In genomic region chr11:94457118-94458029, GRCh38 we compare ENCODE assay signal across 20 cellular contexts. TPM values are rescaled to one million over a fixed set of nuclear protein-coding genes. Genes with fewer than 3 reads are reported as not detected.
DNase-seq lines count a peak whose midpoint lies in the region; ATAC-seq, FAIRE-seq and TF ChIP-seq lines count a peak whose summit lies in the region.
"Had no signal": no experiment of that assay in that cellular context is flagged by ENCODE, and none has a peak within 500 bp of the region (broad histone marks: within the 10 kb centered on the region; RNA-seq: fewer than 3 reads in every experiment).

No MANE protein-coding gene starts in this region.

- no peak overlapping the region for H3K9ac ChIP-seq in H1 (replicated peaks in 1 of 4; ENCODE audit: extremely low read depth in 1 of 4, low read depth in 3 of 4, low read length in 3 of 4)

- DNase-seq in activated T-cell treated with anti-CD3 and anti-CD28 coated beads, Interleukin-2, amount 50 U/mL, for 24 hours, result no peak
- no peak for DNase-seq in activated T-cell treated with anti-CD3 and anti-CD28 coated beads, Interleukin-2, amount 50 U/mL, for 1 hour
- peak; percentile 2 for DNase-seq in HK-2 (ENCODE audit: unreplicated experiment)
- no peak for DNase-seq in H1 (ENCODE audit: low read depth in 1 of 2, low spot score in 2 of 2)
- DNase-seq in type B pancreatic cell (ENCODE audit: extremely low spot score, unreplicated experiment), result no peak
- DNase-seq in NCI-H69 (lab: John Stamatoyannopoulos, UW), result no peak
- DNase-seq in activated CD8-positive, alpha-beta memory T cell treated with anti-CD3 and anti-CD28 coated beads, Interleukin-2, amount 50 U/mL, for 4 hours, result no peak
- DNase-seq: activated CD4-positive, alpha-beta T cell treated with anti-CD3 and anti-CD28 coated beads, Interleukin-2, amount 50 U/mL, for 1 hour; activated effector memory CD4-positive, alpha-beta T cell treated with anti-CD3 and anti-CD28 coated beads, Interleukin-2, amount 50 U/mL, for 16 hours; caudate nucleus; hippocampal formation; MM.1S; spleen had no signal

- TF ChIP-seq POLR2A in H1 (IDR thresholded peaks at IDR 0.05; ENCODE audit: control extremely low read depth in 1 of 2, low read depth in 2 of 2, low read length in 2 of 2), result no peak

- no peak overlapping the region for H4K5ac ChIP-seq in H1 (ENCODE audit: insufficient read length, low read depth, low read length)

- POLR2A ChIA-PET in H1 (lab: Charles Lee; ENCODE audit: partially characterized antibody), result no interaction called here

- no peak overlapping the region for H3K23ac ChIP-seq in H1 (ENCODE audit: insufficient read length)

- H2AK5ac ChIP-seq in H1 (ENCODE audit: low read depth, low read length), result no peak overlapping the region

- H3K18ac ChIP-seq in H1 (ENCODE audit: extremely low read depth, low read length), result no peak overlapping the region

- H3K36me3 ChIP-seq in H1 (ENCODE audit: control insufficient read depth in 2 of 4, insufficient read depth in 4 of 4, low read length in 3 of 4), result peaks cover 0 to 45% (median 7%) of the 10 kb centered on the region in 4 experiments; a peak in 6 of 8 replicates

- no peak overlapping the region for H2BK5ac ChIP-seq in H1 (ENCODE audit: low read depth, low read length)

- peaks cover 91% of the 10 kb centered on the region for H3K36me3 Mint-ChIP-seq in activated T-cell treated with anti-CD3 and anti-CD28 coated beads, Interleukin-2, amount 50 U/mL, for 24 hours (ENCODE audit: low read depth)
- H3K36me3 Mint-ChIP-seq in type B pancreatic cell, result peaks cover 15% of the 10 kb centered on the region

- H3K9me3 ChIP-seq in H1 (ENCODE audit: insufficient read depth in 2 of 2, low read depth in 1 of 2, low read length in 1 of 2), result no peaks in the 10 kb centered on the region
- H3K9me3 ChIP-seq: neutrophil, thoracic aorta had no signal

- H3K27ac ChIP-seq in H1 (ENCODE audit: low read depth, low read length), result no peak overlapping the region
- H3K27ac ChIP-seq: neutrophil, spleen, thoracic aorta had no signal

- no peaks in the 10 kb centered on the region for H3K27me3 Mint-ChIP-seq in activated T-cell treated with anti-CD3 and anti-CD28 coated beads, Interleukin-2, amount 50 U/mL, for 24 hours
- H3K27me3 Mint-ChIP-seq in type B pancreatic cell, result no peaks in the 10 kb centered on the region

- no peaks in the 10 kb centered on the region; the same call in 1 of the 2 replicates for H3K23me2 ChIP-seq in H1 (ENCODE audit: low read depth, low read length)

- 88% methylated on average over 4 of the region's 4 CpGs; no CpG with 5 or more reads in 1 of the 2 experiments for WGBS in H1 (ENCODE audit: extremely low coverage in 1 of 2, insufficient coverage in 1 of 2, insufficient read length in 1 of 2, insufficient replicate concordance in 2 of 2, low coverage in 1 of 2, low lambda C conversion rate in 2 of 2, missing lambda C conversion rate in 1 of 2), 2 experiments

- no peak overlapping the region for H2BK20ac ChIP-seq in H1 (ENCODE audit: low read length)

- FAIRE-seq in H1 (lab: Jason Lieb, UNC), result no peak
- FAIRE-seq: A204.1 had no signal

- H3K4me2 ChIP-seq in H1 (ENCODE audit: insufficient read depth in 1 of 2, low read depth in 2 of 2, low read length in 2 of 2), result no peak overlapping the region

- H3K14ac ChIP-seq in H1 (ENCODE audit: insufficient read length), result no peak overlapping the region

- H2BK12ac ChIP-seq in H1 (ENCODE audit: low read depth, low read length), result no peak overlapping the region

- H4K91ac ChIP-seq in H1 (replicated peaks; ENCODE audit: insufficient read length, low read length), result no peak overlapping the region

- no peaks in the 10 kb centered on the region for H4K20me1 ChIP-seq in H1 (replicated peaks in 1 of 2; ENCODE audit: control insufficient read depth in 1 of 2, insufficient read depth in 2 of 2, low read length in 2 of 2)

- H3K79me1 ChIP-seq in H1 (ENCODE audit: low read depth, low read length), result no peaks in the 10 kb centered on the region

- no peak overlapping the region for H3K4ac ChIP-seq in H1 (replicated peaks; ENCODE audit: insufficient read length, low read depth, low read length)

- no peak for TF ChIP-seq RAD21 in H1 (IDR thresholded peaks at IDR 0.05 in 1 of 2, conservative IDR thresholded peaks at IDR 0.05 in 1 of 2; ENCODE audit: low read depth in 2 of 2, low read length in 2 of 2)

- ATAC-seq in HG03045 (IDR thresholded peaks at IDR 0.05; ENCODE audit: unreplicated experiment), result no peak

- H3K27ac Mint-ChIP-seq in activated T-cell treated with anti-CD3 and anti-CD28 coated beads, Interleukin-2, amount 50 U/mL, for 24 hours, result peak overlapping the region; percentile 61
- peak overlapping the region; percentile 74 for H3K27ac Mint-ChIP-seq in type B pancreatic cell
- H3K27ac Mint-ChIP-seq: T-helper 1 cell treated with Interleukin-12 subunit alpha and Interleukin-12 subunit beta and Interleukin-4 antibody, amounts not matched to agents 30 μg/mL and 1 μg/mL, for 36 hours had no signal

- peaks cover 8% of the 10 kb centered on the region for H3K4me1 Mint-ChIP-seq in activated T-cell treated with anti-CD3 and anti-CD28 coated beads, Interleukin-2, amount 50 U/mL, for 24 hours (ENCODE audit: low read depth)
- H3K4me1 Mint-ChIP-seq in type B pancreatic cell (ENCODE audit: unreplicated experiment), result no peaks in the 10 kb centered on the region

- H3K4me3 ChIP-seq in H1 (ENCODE audit: extremely low read depth in 1 of 4, insufficient read depth in 2 of 4, low read depth in 3 of 4, low read length in 4 of 4), result no peak overlapping the region
- H3K4me3 ChIP-seq: spleen, thoracic aorta had no signal

- TF ChIP-seq EP300 in H1 (IDR thresholded peaks at IDR 0.05; ENCODE audit: borderline replicate concordance in 1 of 2, low read depth in 2 of 2, low read length in 2 of 2), result no peak

- H2BK15ac ChIP-seq in H1 (ENCODE audit: low read length), result no peak overlapping the region

- H2BK120ac ChIP-seq in H1 (replicated peaks; ENCODE audit: low read depth, low read length), result no peak overlapping the region

- no peaks in the 10 kb centered on the region for H3K9me3 Mint-ChIP-seq in activated T-cell treated with anti-CD3 and anti-CD28 coated beads, Interleukin-2, amount 50 U/mL, for 24 hours
- no peaks in the 10 kb centered on the region for H3K9me3 Mint-ChIP-seq in type B pancreatic cell
- H3K9me3 Mint-ChIP-seq: T-helper 1 cell treated with Interleukin-12 subunit alpha and Interleukin-12 subunit beta and Interleukin-4 antibody, amounts not matched to agents 30 μg/mL and 1 μg/mL, for 36 hours had no signal

- H3K4me1 ChIP-seq in H1 (replicated peaks in 1 of 4; ENCODE audit: control insufficient read depth in 3 of 4, insufficient read depth in 4 of 4, low read length in 3 of 4), result no peaks in the 10 kb centered on the region
- H3K4me1 ChIP-seq: spleen had no signal

- CTCF ChIA-PET in H1 (lab: Charles Lee; ENCODE audit: partially characterized antibody), result interaction anchor here (0.6 to 1.2 kb wide), 2 partner anchors 10 to 17 kb away, joined by 3 to 4 read pairs; no protein-coding TSS in a partner anchor

- H3K4me3 Mint-ChIP-seq in activated T-cell treated with anti-CD3 and anti-CD28 coated beads, Interleukin-2, amount 50 U/mL, for 24 hours, result no peak overlapping the region
- H3K4me3 Mint-ChIP-seq in type B pancreatic cell, result no peak overlapping the region
- H3K4me3 Mint-ChIP-seq: T-helper 1 cell treated with Interleukin-12 subunit alpha and Interleukin-12 subunit beta and Interleukin-4 antibody, amounts not matched to agents 30 μg/mL and 1 μg/mL, for 36 hours had no signal

- H3K79me2 ChIP-seq in H1 (ENCODE audit: control insufficient read depth in 1 of 2, insufficient read depth in 2 of 2, low read length in 2 of 2), result no peaks in the 10 kb centered on the region; a peak in 1 of 4 replicates

- H4K8ac ChIP-seq in H1 (ENCODE audit: extremely low read depth, insufficient read depth, low read length), result no peak overlapping the region

- TF ChIP-seq CTCF in H1 (IDR thresholded peaks at IDR 0.05; ENCODE audit: control extremely low read depth in 1 of 3, insufficient read depth in 1 of 3, low read depth in 1 of 3, low read length in 3 of 3) (no peak), type B pancreatic cell (conservative IDR thresholded peaks at IDR 0.05) (no peak)

- no peak overlapping the region for H3K56ac ChIP-seq in H1 (replicated peaks; ENCODE audit: insufficient read length, low read depth, low read length)

- no peaks in the 10 kb centered on the region for H3K27me3 ChIP-seq in H1 (replicated peaks in 1 of 4; ENCODE audit: control insufficient read depth in 3 of 4, extremely low read depth in 1 of 4, insufficient read depth in 3 of 4, low read length in 3 of 4)
- H3K27me3 ChIP-seq: neutrophil, spleen had no signal

- H2AFZ ChIP-seq in H1 (ENCODE audit: low read length), result no peak overlapping the region

RNA-seq across cellular contexts. Expression of gene MRE11, which starts 36.3 kb away (rescaled TPM):
- total RNA-seq in H1 (2021; fragmentation: NEBNext Ultra II Directional; extraction: Animal tissue kit (Norgen Biotek cat#: 25700)), result 40.1 and 43.4 TPM in 2 replicates
- 5.2 and 7.2 TPM in 2 replicates for polyA plus RNA-seq in H1 (2011; rRNA removed)
- 10.4 TPM for polyA plus RNA-seq in H1 (2011; cell fraction: cytosol; rRNA removed)
- polyA plus RNA-seq in H1 (2011; cell fraction: nucleus; rRNA removed), result 6.8 TPM
- 14.5 to 27.3 TPM (median 17.4 TPM) in 4 replicates for polyA plus RNA-seq in H1 (2012, experiment 1 of 2)
- polyA plus RNA-seq in H1 (2012, experiment 2 of 2), result 1.4 TPM
- 16.4 TPM for polyA plus RNA-seq in H1 (2013, experiment 1 of 2)
- polyA plus RNA-seq in H1 (2013, experiment 2 of 2), result 15.2 TPM
- polyA minus RNA-seq in H1 (2011; rRNA and poly(A)+ RNA removed), result 13.4 and 16.6 TPM in 2 replicates
- 12.9 TPM for polyA minus RNA-seq in H1 (2011; cell fraction: cytosol; rRNA and poly(A)+ RNA removed)
- 22.4 TPM for polyA minus RNA-seq in H1 (2011; cell fraction: nucleus; rRNA and poly(A)+ RNA removed)
- total RNA-seq in type B pancreatic cell (ENCODE audit: low replicate concordance), result 22.6 and 37.6 TPM in 2 replicates

RNA-seq across cellular contexts. Expression of gene ANKRD49, which starts 36.4 kb away (rescaled TPM):
- total RNA-seq in H1 (2021; fragmentation: NEBNext Ultra II Directional; extraction: Animal tissue kit (Norgen Biotek cat#: 25700)), result 10.2 and 12.2 TPM in 2 replicates
- polyA plus RNA-seq in H1 (2011; rRNA removed), result 4.6 and 7.4 TPM in 2 replicates
- 8.4 TPM for polyA plus RNA-seq in H1 (2011; cell fraction: cytosol; rRNA removed)
- polyA plus RNA-seq in H1 (2011; cell fraction: nucleus; rRNA removed), result 6.1 TPM
- 5.8 to 12.3 TPM (median 7.4 TPM) in 4 replicates for polyA plus RNA-seq in H1 (2012, experiment 1 of 2)
- polyA plus RNA-seq in H1 (2012, experiment 2 of 2), result 3.4 TPM
- polyA plus RNA-seq in H1 (2013, experiment 1 of 2), result 23.4 TPM
- polyA plus RNA-seq in H1 (2013, experiment 2 of 2), result 22.4 TPM
- polyA minus RNA-seq in H1 (2011; rRNA and poly(A)+ RNA removed), result 9.8 and 12.1 TPM in 2 replicates
- 5.7 TPM for polyA minus RNA-seq in H1 (2011; cell fraction: cytosol; rRNA and poly(A)+ RNA removed)
- polyA minus RNA-seq in H1 (2011; cell fraction: nucleus; rRNA and poly(A)+ RNA removed), result 16.3 TPM
- 15.0 and 21.7 TPM in 2 replicates for total RNA-seq in type B pancreatic cell (ENCODE audit: low replicate concordance)

RNA-seq across cellular contexts. Expression of gene C11orf97, which starts 54.9 kb away (rescaled TPM):
- not detected in 2 replicates for total RNA-seq in H1 (2021; fragmentation: NEBNext Ultra II Directional; extraction: Animal tissue kit (Norgen Biotek cat#: 25700))
- not detected in 2 replicates for polyA plus RNA-seq in H1 (2011; rRNA removed)
- polyA plus RNA-seq in H1 (2011; cell fraction: cytosol; rRNA removed), result not detected
- not detected for polyA plus RNA-seq in H1 (2011; cell fraction: nucleus; rRNA removed)
- not detected in 4 replicates for polyA plus RNA-seq in H1 (2012, experiment 1 of 2)
- not detected for polyA plus RNA-seq in H1 (2012, experiment 2 of 2)
- not detected for polyA plus RNA-seq in H1 (2013, experiment 1 of 2)
- polyA plus RNA-seq in H1 (2013, experiment 2 of 2), result not detected
- polyA minus RNA-seq in H1 (2011; rRNA and poly(A)+ RNA removed), result not detected in 2 replicates
- polyA minus RNA-seq in H1 (2011; cell fraction: cytosol; rRNA and poly(A)+ RNA removed), result not detected
- polyA minus RNA-seq in H1 (2011; cell fraction: nucleus; rRNA and poly(A)+ RNA removed), result not detected
- not detected in 2 replicates for total RNA-seq in type B pancreatic cell (ENCODE audit: low replicate concordance)
- total RNA-seq: epithelial cell of proximal tubule, lower leg skin, spleen, thoracic aorta had no signal

RNA-seq across cellular contexts. Expression of gene GPR83, which starts 56.2 kb away (rescaled TPM):
- total RNA-seq in H1 (2021; fragmentation: NEBNext Ultra II Directional; extraction: Animal tissue kit (Norgen Biotek cat#: 25700)), result 1.3 and 1.5 TPM in 2 replicates
- 0.30 and 0.49 TPM in 2 replicates for polyA plus RNA-seq in H1 (2011; rRNA removed)
- 0.32 TPM for polyA plus RNA-seq in H1 (2011; cell fraction: cytosol; rRNA removed)
- 1.0 TPM for polyA plus RNA-seq in H1 (2011; cell fraction: nucleus; rRNA removed)
- polyA plus RNA-seq in H1 (2012, experiment 1 of 2), result 0.18 to 0.42 TPM (median 0.33 TPM) in 4 replicates
- polyA plus RNA-seq in H1 (2012, experiment 2 of 2), result 0.21 TPM
- polyA plus RNA-seq in H1 (2013, experiment 1 of 2), result 1.9 TPM
- 2.2 TPM for polyA plus RNA-seq in H1 (2013, experiment 2 of 2)
- 0.73 and 0.98 TPM in 2 replicates for polyA minus RNA-seq in H1 (2011; rRNA and poly(A)+ RNA removed)
- polyA minus RNA-seq in H1 (2011; cell fraction: cytosol; rRNA and poly(A)+ RNA removed), result 0.37 TPM
- polyA minus RNA-seq in H1 (2011; cell fraction: nucleus; rRNA and poly(A)+ RNA removed), result 1.2 TPM
- total RNA-seq in type B pancreatic cell (ENCODE audit: low replicate concordance), result 0.36 and 0.43 TPM in 2 replicates
